In genomic region chr12:32021346-32021773, GRCh38 we compare ENCODE assay signal across 1 cellular context.
TF ChIP-seq lines count a peak whose summit lies in the region.

No MANE protein-coding gene starts in this region.

TF ChIP-seq in K562, 482 proteins besides CTCF, POLR2A, EP300 and RAD21 (continued from another document and continues in another):
- TF ChIP-seq HNRNPL (IDR thresholded peaks at IDR 0.05; ENCODE audit: low read depth, low read length) (no peak), TGIF2 (CRISPR knock-in tag; IDR thresholded peaks at IDR 0.05) (no peak), RBM17 (IDR thresholded peaks at IDR 0.05; ENCODE audit: borderline replicate concordance, low read depth, low read length) (no peak), ATF2 (CRISPR knock-in tag; IDR thresholded peaks at IDR 0.05) (no peak), FOXK2 (conservative IDR thresholded peaks at IDR 0.05 in 1 of 2, IDR thresholded peaks at IDR 0.05 in 1 of 2; ENCODE audit: low read depth in 2 of 2) (no peak), SMAD3 (CRISPR knock-in tag; conservative IDR thresholded peaks at IDR 0.05) (peak; percentile 98), ZNF408 (CRISPR knock-in tag; IDR thresholded peaks at IDR 0.05; ENCODE audit: low read depth) (no peak), POLR2B (IDR thresholded peaks at IDR 0.05; ENCODE audit: low read depth, partially characterized antibody) (no peak), ZNF780A (CRISPR knock-in tag; IDR thresholded peaks at IDR 0.05) (peak; percentile 78; the same call in 1 of the 2 replicates), ZBTB43 (CRISPR knock-in tag; IDR thresholded peaks at IDR 0.05) (no peak), ZNF655 (CRISPR knock-in tag; IDR thresholded peaks at IDR 0.05) (no peak), PTRF (tag; IDR thresholded peaks at IDR 0.05) (peak; percentile 99), GATAD2A (IDR thresholded peaks at IDR 0.05) (peak; percentile 98), C11orf30 (IDR thresholded peaks at IDR 0.05; ENCODE audit: low read depth) (no peak), L3MBTL2 (IDR thresholded peaks at IDR 0.05) (no peak), RBM22 (IDR thresholded peaks at IDR 0.05; ENCODE audit: low read depth, low read length, poor library complexity, severe bottlenecking) (no peak), TCF7L2 (IDR thresholded peaks at IDR 0.05; ENCODE audit: low read depth, low read length) (no peak), TEAD4 (IDR thresholded peaks at IDR 0.05; ENCODE audit: low read length) (no peak), TEAD4 (CRISPR knock-in tag; IDR thresholded peaks at IDR 0.05; ENCODE audit: borderline replicate concordance) (no peak), WHSC1 (IDR thresholded peaks at IDR 0.05; ENCODE audit: low read length) (no peak), BHLHE40 (IDR thresholded peaks at IDR 0.05; ENCODE audit: low read length) (no peak), HIVEP1 (CRISPR knock-in tag; IDR thresholded peaks at IDR 0.05) (peak; percentile 96), PYGO2 (tag; IDR thresholded peaks at IDR 0.05) (peak; percentile 99), HNRNPH1 (optimal IDR thresholded peaks at IDR 0.05; ENCODE audit: low read depth, low read length) (no peak), NUFIP1 (IDR thresholded peaks at IDR 0.05; ENCODE audit: partially characterized antibody) (peak; percentile 97), ZNF518B (CRISPR knock-in tag; IDR thresholded peaks at IDR 0.05) (0 out of 2 replicates have a peak, but pooled peaks have one; percentile 67), KLF10 (CRISPR knock-in tag; IDR thresholded peaks at IDR 0.05) (peak; percentile 86), PTBP1 (IDR thresholded peaks at IDR 0.05; ENCODE audit: low read depth, low read length) (no peak), SNRNP70 (optimal IDR thresholded peaks at IDR 0.05; ENCODE audit: low read depth, low read length) (no peak), CREBBP (IDR thresholded peaks at IDR 0.05; ENCODE audit: low read depth, low read length) (no peak), ESRRA (IDR thresholded peaks at IDR 0.05; ENCODE audit: borderline replicate concordance, low read depth) (no peak), ZNF76 (CRISPR knock-in tag; IDR thresholded peaks at IDR 0.05; ENCODE audit: borderline replicate concordance) (peak; percentile 96; the same call in 1 of the 2 replicates), EZH2 (IDR thresholded peaks at IDR 0.05; ENCODE audit: borderline replicate concordance, low read depth, low read length) (no peak), TBL1XR1 (IDR thresholded peaks at IDR 0.05; ENCODE audit: low read length in 2 of 2) (no peak), CBFA2T2 (conservative IDR thresholded peaks at IDR 0.05) (no peak), SMARCA4 (IDR thresholded peaks at IDR 0.05) (no peak), UBTF (IDR thresholded peaks at IDR 0.05; ENCODE audit: borderline replicate concordance in 1 of 2, low read depth in 2 of 2, low read length in 2 of 2) (no peak), CEBPB (tag; IDR thresholded peaks at IDR 0.05) (no peak), ZNF282 (CRISPR knock-in tag; IDR thresholded peaks at IDR 0.05) (no peak), ZNF316 (IDR thresholded peaks at IDR 0.05) (no peak), NONO (IDR thresholded peaks at IDR 0.05; ENCODE audit: low read depth in 2 of 2, low read length in 1 of 2) (no peak), KDM1A (IDR thresholded peaks at IDR 0.05) (no peak), PRMT5 (CRISPR knock-in tag; IDR thresholded peaks at IDR 0.05) (no peak), STAT6 (CRISPR knock-in tag; IDR thresholded peaks at IDR 0.05) (no peak), NR1H2 (CRISPR knock-in tag; IDR thresholded peaks at IDR 0.05) (no peak), RBM39 (optimal IDR thresholded peaks at IDR 0.05; ENCODE audit: low read depth, low read length) (no peak), PHF8 (IDR thresholded peaks at IDR 0.05; ENCODE audit: borderline replicate concordance, low read length) (no peak), CSDE1 (IDR thresholded peaks at IDR 0.05) (peak in 1 of 2 experiments; percentile 58; a peak in 1 of 4 replicates), ZNF354B (CRISPR knock-in tag; IDR thresholded peaks at IDR 0.05) (peak; percentile 89), FOS (IDR thresholded peaks at IDR 0.05; ENCODE audit: extremely low read depth, insufficient read length) (no peak), ZNF639 (CRISPR knock-in tag; conservative IDR thresholded peaks at IDR 0.05 in 1 of 2, IDR thresholded peaks at IDR 0.05 in 1 of 2) (peak in 1 of 2 experiments; percentile 98; a peak in 2 of 4 replicates), ZNF280A (IDR thresholded peaks at IDR 0.05; ENCODE audit: low read depth, partially characterized antibody) (no peak), BRD9 (IDR thresholded peaks at IDR 0.05; ENCODE audit: low read depth, partially characterized antibody) (no peak), BCOR (IDR thresholded peaks at IDR 0.05) (no peak), LCOR (CRISPR knock-in tag; IDR thresholded peaks at IDR 0.05) (no peak), ATF7 (IDR thresholded peaks at IDR 0.05) (no peak), PHB2 (IDR thresholded peaks at IDR 0.05; ENCODE audit: low read depth) (no peak), TRIM28 (IDR thresholded peaks at IDR 0.05) (no peak), PURB (CRISPR knock-in tag; IDR thresholded peaks at IDR 0.05; ENCODE audit: low read depth) (no peak), HEY1 (CRISPR knock-in tag; IDR thresholded peaks at IDR 0.05; ENCODE audit: borderline replicate concordance) (no peak), SREBF2 (CRISPR knock-in tag; IDR thresholded peaks at IDR 0.05) (no peak), ZNF174 (CRISPR knock-in tag; IDR thresholded peaks at IDR 0.05) (0 out of 2 replicates have a peak, but pooled peaks have one; percentile 74), NFE2 (IDR thresholded peaks at IDR 0.05; ENCODE audit: low read depth) (no peak), ESRRB (CRISPR knock-in tag; IDR thresholded peaks at IDR 0.05; ENCODE audit: borderline replicate concordance) (0 out of 2 replicates have a peak, but pooled peaks have one; percentile 31), RBBP5 (IDR thresholded peaks at IDR 0.05; ENCODE audit: borderline replicate concordance, insufficient read depth, low read length, poor library complexity, severe bottlenecking) (no peak), ZNF263 (CRISPR knock-in tag; IDR thresholded peaks at IDR 0.05; ENCODE audit: borderline replicate concordance) (no peak)
